In genomic region chr7:23246540-23246939, GRCh38 we compare ENCODE assay signal across 8 cellular contexts. TPM values are rescaled to one million over a fixed set of nuclear protein-coding genes. Genes with fewer than 3 reads are reported as not detected.
A peak's percentile ranks its signal among the peaks of the same experiment; 100 is the strongest.
DNase-seq lines count a peak whose midpoint lies in the region; ATAC-seq and TF ChIP-seq lines count a peak whose summit lies in the region.

TSS of gene GPNMB (plus strand) at chr7:23246775. CDS start at chr7:23246858, 83 bp downstream.

- H3K27ac ChIP-seq in HUES6 (ENCODE audit: low read depth, low read length), result no peak within 1 kb of the TSS
- peak within 1 kb of the TSS in 2 of 3 donors; percentile 47 to 60 for H3K27ac ChIP-seq in thyroid gland

- intact Hi-C loops in lower leg skin (cut with DNase I; ENCODE audit: low total_unique reads), result no loop called here
- intact Hi-C loops in thyroid gland (cut with DNase I), result no loop called here

- H3K4me1 ChIP-seq in HUES6 (ENCODE audit: control insufficient read depth, insufficient read depth, low read length) (peaks cover 15% of the 10 kb centered on the region), thyroid gland (peaks cover 0 to 4% of the 10 kb centered on the region in 2 donors)

- WGBS in lower leg skin, 2 donors, result 12 to 14% methylated on average over 7 of the region's 7 CpGs
- 58 to 60% methylated on average over 7 of the region's 7 CpGs for WGBS in thyroid gland, 2 donors

- no peaks in the 10 kb centered on the region; the same call in 1 of the 2 replicates for H3K9me3 ChIP-seq in HUES6 (ENCODE audit: control insufficient read depth, insufficient read depth, low read depth, low read length)
- no peaks in the 10 kb centered on the region for H3K9me3 ChIP-seq in thyroid gland

- peaks cover 16% of the 10 kb centered on the region; the same call in 1 of the 2 replicates for H3K27me3 ChIP-seq in HUES6 (ENCODE audit: control insufficient read depth, insufficient read depth, low read length)
- peaks cover 6% of the 10 kb centered on the region for H3K27me3 ChIP-seq in thyroid gland

- DNase-seq in choroid plexus epithelial cell (ENCODE audit: low read depth) (peak; percentile 92), lower leg skin (ENCODE audit: low spot score in 2 of 2) (peak; percentile 91 to 92), thyroid gland (peak in 1 of 2 donors; percentile 5), GM13976 (ENCODE audit: low spot score) (no peak), NOMO-1 (lab: John Stamatoyannopoulos, UW; ENCODE audit: unreplicated experiment in 2 of 2) (no peak), NCI-H2196 (lab: John Stamatoyannopoulos, UW; ENCODE audit: unreplicated experiment) (no peak)

- no peak within 1 kb of the TSS for H3K9ac ChIP-seq in HUES6 (ENCODE audit: low read length)

- no peaks in the 10 kb centered on the region for H3K36me3 ChIP-seq in HUES6 (ENCODE audit: control insufficient read depth, insufficient read depth, low read length)
- H3K36me3 ChIP-seq in thyroid gland, result no peaks in the 10 kb centered on the region

- in situ Hi-C loops in GM13976 (cut with MboI; ENCODE audit: low sequenced_read_pairs, unreplicated experiment), result no loop called here

- no peak for ATAC-seq in GM21529 (IDR thresholded peaks at IDR 0.05; ENCODE audit: unreplicated experiment)

- TF ChIP-seq POLR2A in lower leg skin (IDR thresholded peaks at IDR 0.05) (peak in 1 of 2 donors; percentile 50), thyroid gland (IDR thresholded peaks at IDR 0.05) (no peak)

- H3K4me3 ChIP-seq in HUES6 (ENCODE audit: low read depth, low read length), result peak within 1 kb of the TSS; percentile 47; the same call in 1 of the 2 replicates
- peak within 1 kb of the TSS; percentile 62 for H3K4me3 ChIP-seq in choroid plexus epithelial cell (ENCODE audit: low read depth, low read length)
- peak within 1 kb of the TSS; percentile 50 for H3K4me3 ChIP-seq in lower leg skin (ENCODE audit: low read depth, poor library complexity, severe bottlenecking)
- peak within 1 kb of the TSS in 1 of 3 donors; percentile 22 for H3K4me3 ChIP-seq in thyroid gland (replicated peaks in 1 of 3)

- no peak for TF ChIP-seq CTCF in choroid plexus epithelial cell (conservative IDR thresholded peaks at IDR 0.05; ENCODE audit: low read depth, low read length)
- no peak for TF ChIP-seq CTCF in lower leg skin (IDR thresholded peaks at IDR 0.05)
- TF ChIP-seq CTCF in thyroid gland (IDR thresholded peaks at IDR 0.05), result no peak
- no peak for TF ChIP-seq CTCF in GM13976 (IDR thresholded peaks at IDR 0.05; ENCODE audit: borderline replicate concordance, control extremely low read depth, extremely low read depth, insufficient read depth, missing control alignments)

RNA-seq across cellular contexts. Expression of gene GPNMB, which starts in this region (rescaled TPM):
- total RNA-seq in lower leg skin (100 to 1,000 TPM; 357 to 554 (median 469) TPM), thyroid gland (10 to 100 TPM; 31.4 to 84.8 (median 69.9) TPM)

Comparison
In these comparisons a context has a peak if more than half of its experiments do, and no peak if none do; other contexts are left out.
1. RNA of gene GPNMB (total RNA-seq): 357 to 554 TPM in lower leg skin; 31.4 to 84.8 TPM in thyroid gland; every median in the first group is over 4 times any median in the second.
2. DNase-seq: peak in choroid plexus epithelial cell (single experiment) and lower leg skin (2 of 2); none in GM13976 (single experiment), NOMO-1 (0 of 2) and NCI-H2196 (single experiment).